Comparison of ENCODE assay signal across 1 cellular context in genomic region chr19:8457209-8457608, GRCh38.
TF ChIP-seq lines count a peak whose summit lies in the region.

No MANE protein-coding gene starts in this region.

TF ChIP-seq in WTC11, 78 proteins besides CTCF, POLR2A, EP300 and RAD21 (continued from another document):
- TF ChIP-seq ZNF425 (CRISPR knock-in tag; conservative IDR thresholded peaks at IDR 0.05), result no peak
- no peak for TF ChIP-seq E2F5 (CRISPR knock-in tag; IDR thresholded peaks at IDR 0.05)
- no peak for TF ChIP-seq ZBTB21 (CRISPR knock-in tag; IDR thresholded peaks at IDR 0.05; ENCODE audit: borderline replicate concordance)
- TF ChIP-seq ELF4 (CRISPR knock-in tag; IDR thresholded peaks at IDR 0.05; ENCODE audit: low read depth), result no peak
- no peak for TF ChIP-seq ZNF416 (CRISPR knock-in tag; IDR thresholded peaks at IDR 0.05)
- TF ChIP-seq SP1 (CRISPR knock-in tag; conservative IDR thresholded peaks at IDR 0.05), result no peak
- TF ChIP-seq STAT6 (CRISPR knock-in tag; conservative IDR thresholded peaks at IDR 0.05; ENCODE audit: low read depth), result no peak
- no peak for TF ChIP-seq TEAD4 (CRISPR knock-in tag; IDR thresholded peaks at IDR 0.05)
- no peak for TF ChIP-seq USF2 (CRISPR knock-in tag; IDR thresholded peaks at IDR 0.05)
- no peak for TF ChIP-seq ETV6 (CRISPR knock-in tag; IDR thresholded peaks at IDR 0.05)
- TF ChIP-seq ATF2 (CRISPR knock-in tag; IDR thresholded peaks at IDR 0.05; ENCODE audit: borderline replicate concordance, low read depth), result no peak
- TF ChIP-seq ARID4B (CRISPR knock-in tag; IDR thresholded peaks at IDR 0.05; ENCODE audit: borderline replicate concordance), result no peak
